In genomic region chr4:20684852-20685763, GRCh38 we compare ENCODE assay signal across 1 cellular context.
TF ChIP-seq lines count a peak whose summit lies in the region.

No MANE protein-coding gene starts in this region.

TF ChIP-seq in SK-N-SH, 30 proteins besides CTCF, POLR2A, EP300 and RAD21 (continued from another document):
- 0 out of 2 replicates have a peak, but pooled peaks have one; percentile 15 for TF ChIP-seq MXI1 (IDR thresholded peaks at IDR 0.05; ENCODE audit: low read depth, low read length)
- no peak for TF ChIP-seq JUND (IDR thresholded peaks at IDR 0.05)
- TF ChIP-seq GABPA (IDR thresholded peaks at IDR 0.05; ENCODE audit: low read depth), result no peak
- no peak for TF ChIP-seq PBX3 (IDR thresholded peaks at IDR 0.05)
- no peak for TF ChIP-seq TEAD4 (IDR thresholded peaks at IDR 0.05; ENCODE audit: borderline replicate concordance, insufficient read depth)
